ENCODE assay signal across 6 cellular contexts in the genomic region with DNA sequence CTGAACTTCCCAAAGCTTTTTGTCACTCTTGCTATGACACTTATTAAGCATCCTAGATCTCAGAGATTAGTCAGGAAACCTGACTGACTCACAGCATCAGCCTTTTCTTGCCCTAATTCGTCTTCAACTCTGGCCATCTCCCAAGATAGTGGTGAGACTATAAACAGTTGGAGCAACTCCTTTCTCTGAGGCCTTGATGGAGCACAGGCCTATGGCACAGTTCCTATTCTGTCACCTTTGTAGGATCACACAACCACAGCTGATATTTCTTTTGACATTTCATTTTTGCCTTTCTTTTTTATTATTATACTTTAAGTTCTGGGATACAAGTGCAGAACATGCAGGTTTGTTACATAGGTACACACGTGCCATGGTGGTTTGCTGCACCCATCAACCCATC.
"Had no signal": no experiment of that assay in that cellular context is flagged by ENCODE, and none has a peak within 500 bp of the region (broad histone marks: within the 10 kb centered on the region; RNA-seq: fewer than 3 reads in every experiment).

No MANE protein-coding gene starts in this region.

- H2AFZ ChIP-seq: GM23338 had no signal

- FAIRE-seq: H1, H54, HepG2 had no signal

- DNase-seq: H9, HCEC 1CT had no signal

- ATAC-seq: GM23338, HepG2 had no signal

- H3K4me2 ChIP-seq: GM23338 had no signal

- H3K4me3 ChIP-seq: GM23338 had no signal
